19 cellular contexts compared by ENCODE assay signal in the genomic region with DNA sequence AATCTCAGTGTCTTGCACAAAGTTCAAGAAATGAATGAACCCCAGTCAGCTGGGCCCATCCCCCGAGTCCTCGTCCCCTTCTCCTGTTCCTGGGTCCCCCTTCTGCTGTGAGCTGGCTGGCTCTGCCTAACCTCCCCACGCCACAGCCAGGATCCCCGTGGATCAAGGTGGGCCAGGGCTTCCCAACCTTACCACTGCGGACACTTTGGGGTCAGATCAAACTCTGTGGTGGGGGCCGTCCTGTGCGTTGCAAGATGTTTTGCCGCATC.
DNase-seq lines count a peak whose midpoint lies in the region; ATAC-seq and TF ChIP-seq lines count a peak whose summit lies in the region.
"Had no signal": no experiment of that assay in that cellular context is flagged by ENCODE, and none has a peak within 500 bp of the region (broad histone marks: within the 10 kb centered on the region; RNA-seq: fewer than 3 reads in every experiment).

No MANE protein-coding gene starts in this region.

- H3K36me3 Mint-ChIP-seq in natural killer cell treated with Interleukin-12 subunit alpha and Interleukin-12 subunit beta and Interleukin-15 and Interleukin-18, amount 100 ng/mL, for 72 hours = no peaks in the 10 kb centered on the region
- H3K36me3 Mint-ChIP-seq in natural killer cell (no peaks in the 10 kb centered on the region), T-helper 17 cell (ENCODE audit: low read depth) (no peaks in the 10 kb centered on the region)
- peaks cover 15 to 30% of the 10 kb centered on the region in 2 donors for H3K36me3 Mint-ChIP-seq in stimulated activated naive B cell treated with anti-CD40 and anti-IgM and Interleukin-4, amounts not matched to agents 10 μg/mL and 1 μg/mL and 100 μg/mL, for 72 hours
- H3K36me3 Mint-ChIP-seq: CD8-positive, alpha-beta memory T cell had no signal

- no peak for ATAC-seq in natural killer cell treated with Interleukin-12 subunit alpha and Interleukin-12 subunit beta and Interleukin-15 and Interleukin-18, amount 100 ng/mL, for 72 hours
- ATAC-seq in natural killer cell (no peak), T-helper 17 cell (no peak), HG03378 (IDR thresholded peaks at IDR 0.05; ENCODE audit: unreplicated experiment) (no peak), HG03442 (IDR thresholded peaks at IDR 0.05; ENCODE audit: unreplicated experiment) (no peak)
- no peak for ATAC-seq in stimulated activated naive B cell treated with anti-CD40 and anti-IgM and Interleukin-4, amounts not matched to agents 10 μg/mL and 1 μg/mL and 100 μg/mL, for 72 hours (replicated peaks)

- H3K4me3 Mint-ChIP-seq in natural killer cell treated with Interleukin-12 subunit alpha and Interleukin-12 subunit beta and Interleukin-15 and Interleukin-18, amount 100 ng/mL, for 72 hours = no peak overlapping the region
- H3K4me3 Mint-ChIP-seq in natural killer cell (no peak overlapping the region), T-helper 17 cell (no peak overlapping the region)
- peak overlapping the region in 1 of 2 donors; percentile 36 for H3K4me3 Mint-ChIP-seq in stimulated activated naive B cell treated with anti-CD40 and anti-IgM and Interleukin-4, amounts not matched to agents 10 μg/mL and 1 μg/mL and 100 μg/mL, for 72 hours

- TF ChIP-seq CTCF in natural killer cell (IDR thresholded peaks at IDR 0.05) = no peak

- intact Hi-C loops in natural killer cell (cut with micrococcal nuclease) = no loop called here

- peaks cover 0 to 4% of the 10 kb centered on the region in 2 donors for H3K4me1 Mint-ChIP-seq in natural killer cell treated with Interleukin-12 subunit alpha and Interleukin-12 subunit beta and Interleukin-15 and Interleukin-18, amount 100 ng/mL, for 72 hours (ENCODE audit: low read depth in 2 of 2)
- H3K4me1 Mint-ChIP-seq in natural killer cell (peaks cover under 1% of the 10 kb centered on the region in 2 donors), T-helper 17 cell (peaks cover 7% of the 10 kb centered on the region)
- H3K4me1 Mint-ChIP-seq in stimulated activated naive B cell treated with anti-CD40 and anti-IgM and Interleukin-4, amounts not matched to agents 10 μg/mL and 1 μg/mL and 100 μg/mL, for 72 hours = peaks cover 9 to 19% of the 10 kb centered on the region in 2 donors
- H3K4me1 Mint-ChIP-seq: CD8-positive, alpha-beta memory T cell had no signal

- no peak overlapping the region for H3K27ac Mint-ChIP-seq in natural killer cell treated with Interleukin-12 subunit alpha and Interleukin-12 subunit beta and Interleukin-15 and Interleukin-18, amount 100 ng/mL, for 72 hours
- no peak overlapping the region for H3K27ac Mint-ChIP-seq in natural killer cell
- H3K27ac Mint-ChIP-seq in T-helper 17 cell = peak overlapping the region; percentile 39
- H3K27ac Mint-ChIP-seq in stimulated activated naive B cell treated with anti-CD40 and anti-IgM and Interleukin-4, amounts not matched to agents 10 μg/mL and 1 μg/mL and 100 μg/mL, for 72 hours = peak overlapping the region; percentile 74
- H3K27ac Mint-ChIP-seq: CD8-positive, alpha-beta memory T cell had no signal

- DNase-seq in natural killer cell treated with Interleukin-12 subunit alpha and Interleukin-12 subunit beta and Interleukin-15 and Interleukin-18, amount 100 ng/mL, for 72 hours (ENCODE audit: low spot score) = peak; percentile 54
- DNase-seq in natural killer cell (no peak), T-helper 17 cell (no peak), mesenteric fat pad (ENCODE audit: low spot score) (peak; percentile 82), dermis blood vessel endothelial cell (no peak)
- no peak for DNase-seq in stimulated activated naive B cell treated with anti-CD40 and anti-IgM and Interleukin-4, amounts not matched to agents 10 μg/mL and 1 μg/mL and 100 μg/mL, for 72 hours
- DNase-seq: EL; GF-D8; IMR-90; NCI-H1694; NCI-H2081; NCI-H2171; NCI-H345; NCI-H524; NCI-H774; NK-92 treated with Interleukin-12 subunit alpha and Interleukin-12 subunit beta, amount 100 ng/mL, for 24 hours had no signal

- no peaks in the 10 kb centered on the region for H3K9me3 Mint-ChIP-seq in natural killer cell treated with Interleukin-12 subunit alpha and Interleukin-12 subunit beta and Interleukin-15 and Interleukin-18, amount 100 ng/mL, for 72 hours
- H3K9me3 Mint-ChIP-seq in natural killer cell = no peaks in the 10 kb centered on the region
- no peaks in the 10 kb centered on the region for H3K9me3 Mint-ChIP-seq in stimulated activated naive B cell treated with anti-CD40 and anti-IgM and Interleukin-4, amounts not matched to agents 10 μg/mL and 1 μg/mL and 100 μg/mL, for 72 hours
- H3K9me3 Mint-ChIP-seq: CD8-positive, alpha-beta memory T cell had no signal

- no peaks in the 10 kb centered on the region for H3K27me3 Mint-ChIP-seq in natural killer cell treated with Interleukin-12 subunit alpha and Interleukin-12 subunit beta and Interleukin-15 and Interleukin-18, amount 100 ng/mL, for 72 hours
- no peaks in the 10 kb centered on the region for H3K27me3 Mint-ChIP-seq in natural killer cell (ENCODE audit: low read depth in 2 of 2)
- H3K27me3 Mint-ChIP-seq in T-helper 17 cell = peaks cover 4% of the 10 kb centered on the region
- H3K27me3 Mint-ChIP-seq in stimulated activated naive B cell treated with anti-CD40 and anti-IgM and Interleukin-4, amounts not matched to agents 10 μg/mL and 1 μg/mL and 100 μg/mL, for 72 hours = peaks cover 0 to 3% of the 10 kb centered on the region in 2 donors

- no peaks in the 10 kb centered on the region for H3K9me3 ChIP-seq in T-helper 17 cell (ENCODE audit: control insufficient read depth, low read length, poor library complexity, severe bottlenecking)

Comparison
In these comparisons a context has a peak if more than half of its experiments do, and no peak if none do; other contexts are left out.
1. DNase-seq: peak in natural killer cell treated with Interleukin-12 subunit alpha and Interleukin-12 subunit beta and Interleukin-15 and Interleukin-18, amount 100 ng/mL, for 72 hours (single experiment) and mesenteric fat pad (single experiment); none in natural killer cell (single experiment), T-helper 17 cell (0 of 3), stimulated activated naive B cell treated with anti-CD40 and anti-IgM and Interleukin-4, amounts not matched to agents 10 μg/mL and 1 μg/mL and 100 μg/mL, for 72 hours (single experiment) and dermis blood vessel endothelial cell (single experiment).
2. H3K27ac Mint-ChIP-seq: peak in T-helper 17 cell (single experiment) and stimulated activated naive B cell treated with anti-CD40 and anti-IgM and Interleukin-4, amounts not matched to agents 10 μg/mL and 1 μg/mL and 100 μg/mL, for 72 hours (single experiment); none in natural killer cell treated with Interleukin-12 subunit alpha and Interleukin-12 subunit beta and Interleukin-15 and Interleukin-18, amount 100 ng/mL, for 72 hours (0 of 2) and natural killer cell (0 of 2).